14 cellular contexts compared by ENCODE assay signal in the genomic region with DNA sequence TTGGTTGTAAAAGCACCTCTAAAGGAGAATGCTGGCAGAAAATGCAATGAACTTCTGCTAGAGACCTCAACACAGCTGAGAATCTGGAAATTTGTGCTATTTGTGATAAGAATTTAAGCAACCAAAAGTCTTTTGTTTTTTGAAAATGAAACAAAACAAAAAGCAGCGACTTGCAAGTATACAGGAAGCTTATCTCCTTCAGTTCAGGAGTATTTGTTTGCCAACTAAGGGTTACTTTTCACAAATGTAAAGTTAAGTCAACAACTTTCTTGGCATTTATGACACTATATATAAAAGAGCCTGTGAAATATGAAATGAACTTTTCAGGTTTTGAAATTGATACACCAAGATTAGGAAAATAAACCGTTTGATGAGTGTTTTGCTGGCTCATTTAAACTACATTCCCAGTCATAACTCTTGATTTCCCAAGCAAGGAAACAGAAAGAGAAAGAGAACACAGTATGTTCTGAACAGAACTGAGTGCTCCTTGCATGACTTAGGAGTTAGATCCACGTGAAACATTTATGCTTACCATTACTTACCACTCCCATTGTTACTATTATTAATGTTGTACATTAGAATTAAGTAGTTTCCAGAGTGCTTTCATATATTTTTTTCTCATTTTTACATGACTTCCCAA.
DNase-seq lines count a peak whose midpoint lies in the region; ATAC-seq and TF ChIP-seq lines count a peak whose summit lies in the region.
"Had no signal": no experiment of that assay in that cellular context is flagged by ENCODE, and none has a peak within 500 bp of the region (broad histone marks: within the 10 kb centered on the region; RNA-seq: fewer than 3 reads in every experiment).

No MANE protein-coding gene starts in this region.

- no peaks in the 10 kb centered on the region for H3K4me1 ChIP-seq in body of pancreas
- H3K4me1 ChIP-seq in testis = peaks cover 11% of the 10 kb centered on the region
- no peaks in the 10 kb centered on the region for H3K4me1 ChIP-seq in prostate gland (replicated peaks)

- H3K27ac ChIP-seq in body of pancreas = no peak overlapping the region
- H3K27ac ChIP-seq in testis = peak overlapping the region; percentile 1 to 26
- H3K27ac ChIP-seq in prostate gland = no peak overlapping the region

- intact Hi-C loops in body of pancreas (cut with DNase I) (no loop called here), testis (cut with DNase I; ENCODE audit: low total_unique reads) (no loop called here), prostate gland (cut with DNase I) (no loop called here)

- TF ChIP-seq CTCF in body of pancreas (IDR thresholded peaks at IDR 0.05) (no peak), testis (IDR thresholded peaks at IDR 0.05) (no peak), prostate gland (IDR thresholded peaks at IDR 0.05) (no peak)

- H3K36me3 Mint-ChIP-seq in activated naive CD4-positive, alpha-beta T cell treated with anti-CD3 and anti-CD28 coated beads, Interleukin-2, amount 50 U/mL, for 72 hours = no peaks in the 10 kb centered on the region
- H3K36me3 Mint-ChIP-seq: stimulated activated memory B cell treated with anti-CD40 and anti-IgM and Interleukin-4, amounts not matched to agents 10 μg/mL and 1 μg/mL and 100 μg/mL, for 72 hours had no signal

- H3K4me3 ChIP-seq in body of pancreas (no peak overlapping the region), testis (no peak overlapping the region), prostate gland (no peak overlapping the region)
- H3K4me3 ChIP-seq: K562 had no signal

- H3K36me3 ChIP-seq in body of pancreas (replicated peaks in 1 of 2; ENCODE audit: insufficient read depth in 1 of 2, low read depth in 2 of 2) = no peaks in the 10 kb centered on the region
- H3K36me3 ChIP-seq in testis (ENCODE audit: low read depth, missing control alignments) = no peaks in the 10 kb centered on the region
- no peaks in the 10 kb centered on the region for H3K36me3 ChIP-seq in prostate gland

- H3K9me3 ChIP-seq in body of pancreas = no peaks in the 10 kb centered on the region
- H3K9me3 ChIP-seq in testis = no peaks in the 10 kb centered on the region
- no peaks in the 10 kb centered on the region for H3K9me3 ChIP-seq in prostate gland

- no peak for TF ChIP-seq POLR2A in body of pancreas (IDR thresholded peaks at IDR 0.05)
- TF ChIP-seq POLR2A in testis (IDR thresholded peaks at IDR 0.05) = no peak
- TF ChIP-seq POLR2A in prostate gland (IDR thresholded peaks at IDR 0.05) = no peak

- DNase-seq in LHCN-M2 (ENCODE audit: low read depth) = peak; percentile 49
- DNase-seq in body of pancreas = no peak
- peak; percentile 75 for DNase-seq in iris pigment epithelial cell (ENCODE audit: low read depth)
- DNase-seq in testis = no peak
- DNase-seq in D341Med (ENCODE audit: low spot score) = no peak
- DNase-seq in prostate gland (ENCODE audit: low spot score) = no peak
- no peak for DNase-seq in activated naive CD4-positive, alpha-beta T cell treated with anti-CD3 and anti-CD28 coated beads, Interleukin-2, amount 50 U/mL, for 72 hours (ENCODE audit: low spot score in 2 of 2)
- DNase-seq in T-helper 2 cell = no peak
- DNase-seq: CD4-positive, alpha-beta T cell; GOT3; NCI-H2081 treated with DMSO at 0.1 percent for 48 hours; nephron progenitor cell had no signal

- H3K9me3 Mint-ChIP-seq in activated naive CD4-positive, alpha-beta T cell treated with anti-CD3 and anti-CD28 coated beads, Interleukin-2, amount 50 U/mL, for 72 hours = peaks cover 0 to 8% of the 10 kb centered on the region in 2 donors
- H3K9me3 Mint-ChIP-seq: CD4-positive, alpha-beta T cell; nephron progenitor cell had no signal

- peak; percentile 27 for ATAC-seq in body of pancreas
- ATAC-seq in activated naive CD4-positive, alpha-beta T cell treated with anti-CD3 and anti-CD28 coated beads, Interleukin-2, amount 50 U/mL, for 72 hours = no peak
- ATAC-seq: K562; stimulated activated memory B cell treated with anti-CD40 and anti-IgM and Interleukin-4, amounts not matched to agents 10 μg/mL and 1 μg/mL and 100 μg/mL, for 72 hours had no signal

- H3K27me3 ChIP-seq in body of pancreas (no peaks in the 10 kb centered on the region), testis (no peaks in the 10 kb centered on the region), prostate gland (replicated peaks; ENCODE audit: insufficient read depth) (no peaks in the 10 kb centered on the region)

- 8 to 10% methylated on average over 3 of the region's 3 CpGs for WGBS in body of pancreas, 2 donors
- WGBS in testis, 2 donors = 21 to 22% methylated on average over 3 of the region's 3 CpGs
- 4% methylated on average over 3 of the region's 3 CpGs for WGBS in prostate gland

- H3K27ac Mint-ChIP-seq in activated naive CD4-positive, alpha-beta T cell treated with anti-CD3 and anti-CD28 coated beads, Interleukin-2, amount 50 U/mL, for 72 hours = no peak overlapping the region
- H3K27ac Mint-ChIP-seq: CD4-positive, alpha-beta T cell; nephron progenitor cell; stimulated activated memory B cell treated with anti-CD40 and anti-IgM and Interleukin-4, amounts not matched to agents 10 μg/mL and 1 μg/mL and 100 μg/mL, for 72 hours had no signal

Comparison
In these comparisons a context has a peak if more than half of its experiments do, and no peak if none do; other contexts are left out.
1. DNase-seq: peak in LHCN-M2 (single experiment) and iris pigment epithelial cell (single experiment); none in body of pancreas (0 of 4), testis (single experiment), D341Med (single experiment), prostate gland (single experiment), activated naive CD4-positive, alpha-beta T cell treated with anti-CD3 and anti-CD28 coated beads, Interleukin-2, amount 50 U/mL, for 72 hours (0 of 2) and T-helper 2 cell (0 of 5).
2. H3K27ac ChIP-seq: peak in testis (2 of 2); none in body of pancreas (0 of 4) and prostate gland (0 of 2).